In the genomic region with DNA sequence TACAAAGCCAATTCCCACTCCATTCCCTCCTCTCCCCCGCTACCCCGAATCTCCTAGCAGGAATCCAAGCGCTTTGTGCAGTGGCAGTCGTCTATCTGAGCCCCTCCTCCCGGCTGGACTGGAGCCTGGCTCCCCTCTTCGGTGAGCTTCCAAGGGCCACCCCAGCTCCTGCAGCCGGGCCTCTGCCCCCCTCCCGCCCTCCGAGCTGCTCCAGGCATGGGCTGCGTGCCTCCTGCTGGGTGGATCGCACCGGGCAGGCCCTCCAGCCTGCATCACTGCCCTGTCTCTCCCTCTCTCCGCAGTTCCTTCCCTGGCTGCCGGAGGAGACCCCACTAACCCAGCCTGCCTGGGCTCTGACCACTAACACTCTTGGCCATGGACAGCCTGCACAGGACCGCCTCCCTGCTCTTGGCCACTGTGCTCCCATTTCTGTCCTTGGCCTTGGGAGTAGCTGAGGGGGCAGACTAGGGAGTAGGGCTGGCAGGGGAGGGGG, we compare ENCODE assay signal across 1 cellular context.
TF ChIP-seq lines count a peak whose summit lies in the region.

No MANE protein-coding gene starts in this region.

TF ChIP-seq in GM23338, 12 proteins besides CTCF, POLR2A, EP300 and RAD21:
- no peak for TF ChIP-seq ZNF331 (CRISPR knock-in tag; IDR thresholded peaks at IDR 0.05; ENCODE audit: low read depth)
- TF ChIP-seq, protein P1, sequence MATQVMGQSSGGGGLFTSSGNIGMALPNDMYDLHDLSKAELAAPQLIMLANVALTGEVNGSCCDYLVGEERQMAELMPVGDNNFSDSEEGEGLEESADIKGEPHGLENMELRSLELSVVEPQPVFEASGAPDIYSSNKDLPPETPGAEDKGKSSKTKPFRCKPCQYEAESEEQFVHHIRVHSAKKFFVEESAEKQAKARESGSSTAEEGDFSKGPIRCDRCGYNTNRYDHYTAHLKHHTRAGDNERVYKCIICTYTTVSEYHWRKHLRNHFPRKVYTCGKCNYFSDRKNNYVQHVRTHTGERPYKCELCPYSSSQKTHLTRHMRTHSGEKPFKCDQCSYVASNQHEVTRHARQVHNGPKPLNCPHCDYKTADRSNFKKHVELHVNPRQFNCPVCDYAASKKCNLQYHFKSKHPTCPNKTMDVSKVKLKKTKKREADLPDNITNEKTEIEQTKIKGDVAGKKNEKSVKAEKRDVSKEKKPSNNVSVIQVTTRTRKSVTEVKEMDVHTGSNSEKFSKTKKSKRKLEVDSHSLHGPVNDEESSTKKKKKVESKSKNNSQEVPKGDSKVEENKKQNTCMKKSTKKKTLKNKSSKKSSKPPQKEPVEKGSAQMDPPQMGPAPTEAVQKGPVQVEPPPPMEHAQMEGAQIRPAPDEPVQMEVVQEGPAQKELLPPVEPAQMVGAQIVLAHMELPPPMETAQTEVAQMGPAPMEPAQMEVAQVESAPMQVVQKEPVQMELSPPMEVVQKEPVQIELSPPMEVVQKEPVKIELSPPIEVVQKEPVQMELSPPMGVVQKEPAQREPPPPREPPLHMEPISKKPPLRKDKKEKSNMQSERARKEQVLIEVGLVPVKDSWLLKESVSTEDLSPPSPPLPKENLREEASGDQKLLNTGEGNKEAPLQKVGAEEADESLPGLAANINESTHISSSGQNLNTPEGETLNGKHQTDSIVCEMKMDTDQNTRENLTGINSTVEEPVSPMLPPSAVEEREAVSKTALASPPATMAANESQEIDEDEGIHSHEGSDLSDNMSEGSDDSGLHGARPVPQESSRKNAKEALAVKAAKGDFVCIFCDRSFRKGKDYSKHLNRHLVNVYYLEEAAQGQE (IDR thresholded peaks at IDR 0.05; ENCODE audit: unreplicated experiment) = no peak
- no peak for TF ChIP-seq NANOG (IDR thresholded peaks at IDR 0.05; ENCODE audit: borderline replicate concordance)
- no peak for TF ChIP-seq ZNF114 (CRISPR knock-in tag; IDR thresholded peaks at IDR 0.05)
- TF ChIP-seq, protein P2, sequence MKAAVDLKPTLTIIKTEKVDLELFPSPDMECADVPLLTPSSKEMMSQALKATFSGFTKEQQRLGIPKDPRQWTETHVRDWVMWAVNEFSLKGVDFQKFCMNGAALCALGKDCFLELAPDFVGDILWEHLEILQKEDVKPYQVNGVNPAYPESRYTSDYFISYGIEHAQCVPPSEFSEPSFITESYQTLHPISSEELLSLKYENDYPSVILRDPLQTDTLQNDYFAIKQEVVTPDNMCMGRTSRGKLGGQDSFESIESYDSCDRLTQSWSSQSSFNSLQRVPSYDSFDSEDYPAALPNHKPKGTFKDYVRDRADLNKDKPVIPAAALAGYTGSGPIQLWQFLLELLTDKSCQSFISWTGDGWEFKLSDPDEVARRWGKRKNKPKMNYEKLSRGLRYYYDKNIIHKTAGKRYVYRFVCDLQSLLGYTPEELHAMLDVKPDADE (IDR thresholded peaks at IDR 0.05) = no peak
- TF ChIP-seq JUNB (IDR thresholded peaks at IDR 0.05; ENCODE audit: unreplicated experiment) = no peak
- no peak for TF ChIP-seq STAT1 (IDR thresholded peaks at IDR 0.05; ENCODE audit: unreplicated experiment)
- no peak for TF ChIP-seq ZNF462 (CRISPR knock-in tag; IDR thresholded peaks at IDR 0.05)
- no peak for TF ChIP-seq POLR2AphosphoS5 (IDR thresholded peaks at IDR 0.05; ENCODE audit: low read depth)
- TF ChIP-seq EZH2phosphoT487 (IDR thresholded peaks at IDR 0.05; ENCODE audit: unreplicated experiment) = no peak
- no peak for TF ChIP-seq EZH2 (IDR thresholded peaks at IDR 0.05; ENCODE audit: low read depth, unreplicated experiment)
- TF ChIP-seq CREB1 (CRISPR knock-in tag; IDR thresholded peaks at IDR 0.05; ENCODE audit: low read depth) = no peak
